In the genomic region with DNA sequence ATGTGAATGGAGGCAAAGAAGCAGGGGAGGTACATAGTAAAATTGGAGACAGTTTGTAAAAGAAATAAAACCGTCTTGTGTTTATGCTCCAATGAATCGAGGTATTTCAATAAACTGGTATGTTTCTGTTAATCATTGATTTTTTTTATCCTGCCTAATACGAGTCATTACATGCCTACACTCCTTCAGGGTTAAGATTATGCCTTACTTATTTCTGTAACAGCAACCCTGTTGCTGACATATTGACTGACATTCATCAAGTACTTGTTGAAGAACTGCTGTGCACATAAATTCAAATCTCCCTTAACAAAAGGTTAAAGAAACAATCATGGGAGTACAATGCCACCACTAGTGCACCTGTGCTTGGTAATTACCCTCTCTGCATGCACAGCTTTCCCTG, we compare ENCODE assay signal across 22 cellular contexts.
DNase-seq lines count a peak whose midpoint lies in the region; TF ChIP-seq lines count a peak whose summit lies in the region.
"Had no signal": no experiment of that assay in that cellular context is flagged by ENCODE, and none has a peak within 500 bp of the region (broad histone marks: within the 10 kb centered on the region; RNA-seq: fewer than 3 reads in every experiment).

No MANE protein-coding gene starts in this region.

- DNase-seq in COR-L47 (lab: John Stamatoyannopoulos, UW) (peak; percentile 52), NCI-H1105 (lab: John Stamatoyannopoulos, UW) (peak; percentile 38), NCI-H774 (lab: John Stamatoyannopoulos, UW) (peak; percentile 78), kidney epithelial cell (ENCODE audit: low read depth) (peak; percentile 21), BE2C (no peak), SJCRH30 (no peak), NK-92 (lab: John Stamatoyannopoulos, UW; ENCODE audit: unreplicated experiment) (no peak), PC-9 (no peak)
- DNase-seq: C1 segment of cervical spinal cord, DMS 273 treated with DMSO at 0.1 percent for 48 hours, GDM1, H9, IMR-90, Kasumi-1, MG63, NCI-H1048, NCI-H187 treated with DMSO at 0.1 percent for 48 hours, NCI-H524 treated with DMSO at 0.1 percent for 48 hours, OCI-M1, RPMI8226, SHP77 treated with DMSO at 0.1 percent for 48 hours, T-cell had no signal

- H3K4me1 ChIP-seq in BE2C (peaks cover 27% of the 10 kb centered on the region), SJCRH30 (no peaks in the 10 kb centered on the region), PC-9 (replicated peaks; ENCODE audit: insufficient read depth) (no peaks in the 10 kb centered on the region)

- intact Hi-C loops in PC-9 (cut with micrococcal nuclease; ENCODE audit: unreplicated experiment), result no loop called here

- H3F3A ChIP-seq in PC-9 (ENCODE audit: insufficient read depth, low read depth), result no peaks in the 10 kb centered on the region

- no peak overlapping the region for H3K27ac ChIP-seq in SJCRH30
- no peak overlapping the region for H3K27ac ChIP-seq in PC-9

- H3K79me2 ChIP-seq in PC-9 (ENCODE audit: low read depth), result no peaks in the 10 kb centered on the region

- H3K36me3 ChIP-seq in kidney epithelial cell (ENCODE audit: control insufficient read depth, insufficient read depth, low read length) (no peaks in the 10 kb centered on the region), BE2C (peaks cover 8% of the 10 kb centered on the region; the same call in 1 of the 2 replicates), SJCRH30 (no peaks in the 10 kb centered on the region), PC-9 (ENCODE audit: low read depth) (no peaks in the 10 kb centered on the region)
- H3K36me3 ChIP-seq: MG63 had no signal

- no peak overlapping the region for H2AFZ ChIP-seq in PC-9

- H3K9me3 ChIP-seq in BE2C (no peaks in the 10 kb centered on the region), SJCRH30 (replicated peaks) (no peaks in the 10 kb centered on the region), PC-9 (ENCODE audit: insufficient read depth, low read depth) (no peaks in the 10 kb centered on the region)
- H3K9me3 ChIP-seq: MG63 had no signal

- no peaks in the 10 kb centered on the region for H4K20me1 ChIP-seq in PC-9 (ENCODE audit: insufficient read depth)

- H3K4me3 ChIP-seq in kidney epithelial cell (ENCODE audit: low read depth, low read length) (no peak overlapping the region), BE2C (ENCODE audit: low read depth, low read length) (no peak overlapping the region), SJCRH30 (no peak overlapping the region), PC-9 (no peak overlapping the region)
- H3K4me3 ChIP-seq: MG63 had no signal

- CTCF ChIA-PET in PC-9 (lab: Charles Lee), result no interaction called here

- BruUV-seq in PC-9 (replicated peaks; lab: Mats Ljungman, UMichigan), result no TSS peak

- H3K9me2 ChIP-seq in PC-9 (ENCODE audit: insufficient read depth), result no peaks in the 10 kb centered on the region

- H3K27me3 ChIP-seq in kidney epithelial cell (ENCODE audit: control insufficient read depth, insufficient read depth, low read length) (no peaks in the 10 kb centered on the region), BE2C (no peaks in the 10 kb centered on the region), SJCRH30 (no peaks in the 10 kb centered on the region), PC-9 (ENCODE audit: insufficient read depth, low read depth) (no peaks in the 10 kb centered on the region)
- H3K27me3 ChIP-seq: MG63 had no signal

- POLR2A ChIA-PET in PC-9 (lab: Charles Lee; ENCODE audit: unreplicated experiment), result no interaction called here

- TF ChIP-seq CTCF in kidney epithelial cell (IDR thresholded peaks at IDR 0.05; ENCODE audit: insufficient read depth, low read length, poor library complexity, severe bottlenecking) (no peak), BE2C (IDR thresholded peaks at IDR 0.05; ENCODE audit: low read depth, low read length) (no peak), PC-9 (conservative IDR thresholded peaks at IDR 0.05) (no peak)

- no peak overlapping the region for H3K4me2 ChIP-seq in PC-9

Comparison
In these comparisons a context has a peak if more than half of its experiments do, and no peak if none do; other contexts are left out.
1. DNase-seq: peak in COR-L47 (single experiment), NCI-H1105 (single experiment), NCI-H774 (single experiment) and kidney epithelial cell (single experiment); none in BE2C (single experiment), SJCRH30 (0 of 2), NK-92 (single experiment) and PC-9 (0 of 2).